ENCODE assay signal across 23 cellular contexts in genomic region chr5:137890850-137891249, GRCh38. TPM values are rescaled to one million over a fixed set of nuclear protein-coding genes. Genes with fewer than 3 reads are reported as not detected.
"Had no signal": no experiment of that assay in that cellular context is flagged by ENCODE, and none has a peak within 500 bp of the region (broad histone marks: within the 10 kb centered on the region; RNA-seq: fewer than 3 reads in every experiment).

No MANE protein-coding gene starts in this region.

- H3K4me3 Mint-ChIP-seq: stimulated activated effector memory CD8-positive, alpha-beta T cell treated with anti-CD3 and anti-CD28 coated beads, Interleukin-12 subunit alpha, Interleukin-12 subunit beta, amount 100 ng/mL, for 72 hours had no signal

- DNase-seq: activated CD4-positive, alpha-beta T cell treated with anti-CD3 and anti-CD28 coated beads, Interleukin-2, amount 50 U/mL, for 4 hours; activated gamma-delta T cell; adrenal gland; cortex of kidney; erythroblast; foreskin melanocyte; kidney; mesenchymal stem cell; natural killer cell; ovary; retina; stimulated activated CD4-positive, alpha-beta T cell treated with anti-CD3 and anti-CD28 coated beads, Interleukin-4, amount 100 ng/mL, for 24 hours; T-helper 2 cell; upper lobe of left lung had no signal

- H3K4me1 ChIP-seq: breast epithelium had no signal

- ATAC-seq: activated naive CD4-positive, alpha-beta T cell treated with anti-CD3 and anti-CD28 coated beads, Interleukin-2, amount 50 U/mL, for 72 hours; natural killer cell; stimulated activated effector memory CD8-positive, alpha-beta T cell treated with anti-CD3 and anti-CD28 coated beads, Interleukin-12 subunit alpha, Interleukin-12 subunit beta, amount 100 ng/mL, for 72 hours had no signal

- H3K36me3 ChIP-seq: adrenal gland, breast epithelium, ovary, thoracic aorta, upper lobe of left lung had no signal

- FAIRE-seq: astrocyte, endometrium, kidney, TTC549 had no signal

- H3K27ac ChIP-seq: adrenal gland, breast epithelium, ovary, skin epidermis, thoracic aorta, upper lobe of left lung had no signal

- H3K9me3 Mint-ChIP-seq: activated naive CD4-positive, alpha-beta T cell treated with anti-CD3 and anti-CD28 coated beads, Interleukin-2, amount 50 U/mL, for 72 hours; natural killer cell; stimulated activated effector memory CD8-positive, alpha-beta T cell treated with anti-CD3 and anti-CD28 coated beads, Interleukin-12 subunit alpha, Interleukin-12 subunit beta, amount 100 ng/mL, for 72 hours had no signal

- H3K27me3 ChIP-seq: adrenal gland, breast epithelium, ovary, upper lobe of left lung had no signal

- H3K4me3 ChIP-seq: adrenal gland, breast epithelium, ovary, skin epidermis, thoracic aorta, upper lobe of left lung had no signal

- H3K27ac Mint-ChIP-seq: activated naive CD4-positive, alpha-beta T cell treated with anti-CD3 and anti-CD28 coated beads, Interleukin-2, amount 50 U/mL, for 72 hours; natural killer cell; stimulated activated effector memory CD8-positive, alpha-beta T cell treated with anti-CD3 and anti-CD28 coated beads, Interleukin-12 subunit alpha, Interleukin-12 subunit beta, amount 100 ng/mL, for 72 hours had no signal

- H3K9me3 ChIP-seq: adrenal gland, breast epithelium, ovary, thoracic aorta, upper lobe of left lung had no signal

- H3K36me3 Mint-ChIP-seq: natural killer cell; stimulated activated effector memory CD8-positive, alpha-beta T cell treated with anti-CD3 and anti-CD28 coated beads, Interleukin-12 subunit alpha, Interleukin-12 subunit beta, amount 100 ng/mL, for 72 hours had no signal

RNA-seq across cellular contexts. Expression of gene PKD2L2, which starts 1.6 kb away (rescaled TPM):
- total RNA-seq: astrocyte, kidney, lower leg skin, thoracic aorta, upper lobe of left lung had no signal

RNA-seq across cellular contexts. Expression of gene MYOT, which starts 23.2 kb away (rescaled TPM):
- total RNA-seq: activated naive CD4-positive, alpha-beta T cell treated with anti-CD3 and anti-CD28 coated beads, Interleukin-2, amount 50 U/mL, for 72 hours; astrocyte; natural killer cell; upper lobe of left lung had no signal
